Comparison of ENCODE assay signal across 18 cellular contexts in the genomic region with DNA sequence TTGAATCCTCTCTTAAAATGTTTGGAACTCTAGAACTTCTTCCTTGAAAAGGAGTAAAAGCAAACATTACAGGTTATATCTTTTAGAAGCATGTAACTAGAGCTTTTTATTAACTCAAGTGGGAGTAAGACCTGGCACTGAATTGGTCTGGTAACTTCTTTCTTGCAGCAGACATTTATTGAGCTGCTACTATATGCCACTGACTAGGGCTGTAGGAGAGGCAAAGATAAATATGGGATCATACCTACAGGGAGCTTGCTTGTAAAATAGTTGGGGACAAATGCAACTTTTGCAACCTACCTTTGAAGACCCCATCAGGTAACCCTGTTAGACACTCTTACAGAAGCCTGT.
A peak's percentile ranks its signal among the peaks of the same experiment; 100 is the strongest.
DNase-seq lines count a peak whose midpoint lies in the region; ATAC-seq and TF ChIP-seq lines count a peak whose summit lies in the region.
"Had no signal": no experiment of that assay in that cellular context is flagged by ENCODE, and none has a peak within 500 bp of the region (broad histone marks: within the 10 kb centered on the region; RNA-seq: fewer than 3 reads in every experiment).

No MANE protein-coding gene starts in this region.

- no peak for DNase-seq in natural killer cell treated with Interleukin-12 subunit alpha and Interleukin-12 subunit beta and Interleukin-15 and Interleukin-18, amount 100 ng/mL, for 72 hours (ENCODE audit: low spot score)
- DNase-seq in natural killer cell: no peak
- DNase-seq in fibroblast of lung (ENCODE audit: low read depth in 2 of 2): no peak
- DNase-seq in osteocyte (ENCODE audit: extremely low spot score, unreplicated experiment): no peak
- DNase-seq in effector CD8-positive, alpha-beta T cell (lab: John Stamatoyannopoulos, UW): no peak
- DNase-seq: activated CD8-positive, alpha-beta T cell treated with anti-CD3 and anti-CD28 coated beads, Interleukin-2, amount 10 ng/mL, durations not matched to agents 7 days and 5 days; activated effector memory CD4-positive, alpha-beta T cell treated with anti-CD3 and anti-CD28 coated beads, Interleukin-2, amount 50 U/mL, for 16 hours; effector CD4-positive, alpha-beta T cell; foreskin melanocyte; NCI-H1048; NCI-H82; T-helper 9 cell had no signal

- H3K4me3 Mint-ChIP-seq in natural killer cell treated with Interleukin-12 subunit alpha and Interleukin-12 subunit beta and Interleukin-15 and Interleukin-18, amount 100 ng/mL, for 72 hours: peak overlapping the region; percentile 54
- H3K4me3 Mint-ChIP-seq in natural killer cell (no peak overlapping the region), osteocyte (ENCODE audit: unreplicated experiment) (peak overlapping the region; percentile 70)
- no peak overlapping the region for H3K4me3 Mint-ChIP-seq in stimulated activated memory B cell treated with anti-CD40 and anti-IgM and Interleukin-4, amounts not matched to agents 10 μg/mL and 1 μg/mL and 100 μg/mL, for 72 hours
- H3K4me3 Mint-ChIP-seq: activated CD8-positive, alpha-beta T cell treated with anti-CD3 and anti-CD28 coated beads, Interleukin-2, amount 10 ng/mL, durations not matched to agents 7 days and 5 days; GM23338 had no signal

- H3K79me2 ChIP-seq in fibroblast of lung (ENCODE audit: control insufficient read depth, insufficient read depth, low read length): no peaks in the 10 kb centered on the region

- H2AFZ ChIP-seq in fibroblast of lung (ENCODE audit: low read length): no peak overlapping the region
- H2AFZ ChIP-seq: GM23338 had no signal

- peak overlapping the region in 2 of 4 experiments; percentile 20 to 52 for H3K4me3 ChIP-seq in fibroblast of lung (replicated peaks in 1 of 4; ENCODE audit: control extremely low read depth in 1 of 4, insufficient read depth in 1 of 4, low read depth in 3 of 4, low read length in 4 of 4)
- H3K4me3 ChIP-seq: GM23338 had no signal

- no peaks in the 10 kb centered on the region for H3K27me3 ChIP-seq in fibroblast of lung (ENCODE audit: control insufficient read depth, insufficient read depth, low read length)

- intact Hi-C loops in natural killer cell (cut with micrococcal nuclease): no loop called here

- ATAC-seq in natural killer cell treated with Interleukin-12 subunit alpha and Interleukin-12 subunit beta and Interleukin-15 and Interleukin-18, amount 100 ng/mL, for 72 hours: no peak
- ATAC-seq in natural killer cell (no peak), GM18505 (IDR thresholded peaks at IDR 0.05; ENCODE audit: unreplicated experiment) (no peak), GM19455 (IDR thresholded peaks at IDR 0.05; ENCODE audit: unreplicated experiment) (no peak)
- no peak for ATAC-seq in stimulated activated memory B cell treated with anti-CD40 and anti-IgM and Interleukin-4, amounts not matched to agents 10 μg/mL and 1 μg/mL and 100 μg/mL, for 72 hours
- ATAC-seq: activated CD8-positive, alpha-beta T cell treated with anti-CD3 and anti-CD28 coated beads, Interleukin-2, amount 10 ng/mL, durations not matched to agents 7 days and 5 days; GM23338 had no signal

- TF ChIP-seq CTCF in natural killer cell (IDR thresholded peaks at IDR 0.05) (no peak), fibroblast of lung (conservative IDR thresholded peaks at IDR 0.05 in 1 of 2, IDR thresholded peaks at IDR 0.05 in 1 of 2; ENCODE audit: low read depth in 1 of 2, low read length in 2 of 2) (no peak), osteocyte (IDR thresholded peaks at IDR 0.05) (no peak)

- no peak overlapping the region for H3K27ac ChIP-seq in fibroblast of lung (ENCODE audit: insufficient read depth, low read length)

- no peaks in the 10 kb centered on the region for H3K9me3 ChIP-seq in fibroblast of lung (ENCODE audit: control insufficient read depth, insufficient read depth, low read depth, low read length)

- H3K4me2 ChIP-seq in fibroblast of lung (ENCODE audit: extremely low read depth, insufficient read depth, low read length): peak overlapping the region; percentile 3
- H3K4me2 ChIP-seq: GM23338 had no signal

- TF ChIP-seq POLR2A in GM18505 (IDR thresholded peaks at IDR 0.05; ENCODE audit: borderline replicate concordance, extremely low read depth, insufficient read depth, insufficient read length): no peak

- no peaks in the 10 kb centered on the region for H3K36me3 ChIP-seq in fibroblast of lung (ENCODE audit: control insufficient read depth, insufficient read depth, low read length)

- H3K36me3 Mint-ChIP-seq in natural killer cell treated with Interleukin-12 subunit alpha and Interleukin-12 subunit beta and Interleukin-15 and Interleukin-18, amount 100 ng/mL, for 72 hours: no peaks in the 10 kb centered on the region
- H3K36me3 Mint-ChIP-seq in natural killer cell (no peaks in the 10 kb centered on the region), osteocyte (ENCODE audit: unreplicated experiment) (no peaks in the 10 kb centered on the region)
- H3K36me3 Mint-ChIP-seq in stimulated activated memory B cell treated with anti-CD40 and anti-IgM and Interleukin-4, amounts not matched to agents 10 μg/mL and 1 μg/mL and 100 μg/mL, for 72 hours: no peaks in the 10 kb centered on the region
- H3K36me3 Mint-ChIP-seq: brain, IgD-negative memory B cell had no signal

- no peaks in the 10 kb centered on the region for H3K4me1 ChIP-seq in fibroblast of lung (ENCODE audit: control insufficient read depth, extremely low read depth, insufficient read depth, low read length)

- H3K9me3 Mint-ChIP-seq in natural killer cell treated with Interleukin-12 subunit alpha and Interleukin-12 subunit beta and Interleukin-15 and Interleukin-18, amount 100 ng/mL, for 72 hours: no peaks in the 10 kb centered on the region
- no peaks in the 10 kb centered on the region for H3K9me3 Mint-ChIP-seq in natural killer cell
- H3K9me3 Mint-ChIP-seq in osteocyte (ENCODE audit: unreplicated experiment): no peaks in the 10 kb centered on the region
- peaks cover 4% of the 10 kb centered on the region for H3K9me3 Mint-ChIP-seq in stimulated activated memory B cell treated with anti-CD40 and anti-IgM and Interleukin-4, amounts not matched to agents 10 μg/mL and 1 μg/mL and 100 μg/mL, for 72 hours
- H3K9me3 Mint-ChIP-seq: GM23338, IgD-negative memory B cell had no signal

- H3K27me3 Mint-ChIP-seq in natural killer cell treated with Interleukin-12 subunit alpha and Interleukin-12 subunit beta and Interleukin-15 and Interleukin-18, amount 100 ng/mL, for 72 hours: peaks cover 23% of the 10 kb centered on the region in 2 donors
- H3K27me3 Mint-ChIP-seq in natural killer cell (ENCODE audit: low read depth in 2 of 2) (peaks cover 8 to 10% of the 10 kb centered on the region in 2 donors), osteocyte (ENCODE audit: unreplicated experiment) (no peaks in the 10 kb centered on the region)
- peaks cover 25% of the 10 kb centered on the region for H3K27me3 Mint-ChIP-seq in stimulated activated memory B cell treated with anti-CD40 and anti-IgM and Interleukin-4, amounts not matched to agents 10 μg/mL and 1 μg/mL and 100 μg/mL, for 72 hours

- peak overlapping the region in 1 of 2 donors; percentile 5 for H3K27ac Mint-ChIP-seq in natural killer cell treated with Interleukin-12 subunit alpha and Interleukin-12 subunit beta and Interleukin-15 and Interleukin-18, amount 100 ng/mL, for 72 hours
- H3K27ac Mint-ChIP-seq in natural killer cell: peak overlapping the region in 1 of 2 donors; percentile 7
- H3K27ac Mint-ChIP-seq in osteocyte (ENCODE audit: unreplicated experiment): peak overlapping the region; percentile 95
- no peak overlapping the region for H3K27ac Mint-ChIP-seq in stimulated activated memory B cell treated with anti-CD40 and anti-IgM and Interleukin-4, amounts not matched to agents 10 μg/mL and 1 μg/mL and 100 μg/mL, for 72 hours
- H3K27ac Mint-ChIP-seq: activated CD8-positive, alpha-beta T cell treated with anti-CD3 and anti-CD28 coated beads, Interleukin-2, amount 10 ng/mL, durations not matched to agents 7 days and 5 days; GM23338 had no signal

- H4K20me1 ChIP-seq in fibroblast of lung (ENCODE audit: control insufficient read depth, extremely low read depth, insufficient read depth, low read length): no peaks in the 10 kb centered on the region

- H3K9ac ChIP-seq in fibroblast of lung (ENCODE audit: insufficient read depth, low read length): no peak overlapping the region

- peaks cover 0 to 4% of the 10 kb centered on the region in 2 donors for H3K4me1 Mint-ChIP-seq in natural killer cell treated with Interleukin-12 subunit alpha and Interleukin-12 subunit beta and Interleukin-15 and Interleukin-18, amount 100 ng/mL, for 72 hours (ENCODE audit: low read depth in 2 of 2)
- H3K4me1 Mint-ChIP-seq in natural killer cell: no peaks in the 10 kb centered on the region
- H3K4me1 Mint-ChIP-seq in osteocyte (ENCODE audit: unreplicated experiment): peaks cover 13% of the 10 kb centered on the region
- no peaks in the 10 kb centered on the region for H3K4me1 Mint-ChIP-seq in stimulated activated memory B cell treated with anti-CD40 and anti-IgM and Interleukin-4, amounts not matched to agents 10 μg/mL and 1 μg/mL and 100 μg/mL, for 72 hours
- H3K4me1 Mint-ChIP-seq: GM23338 had no signal

Comparison
In these comparisons a context has a peak if more than half of its experiments do, and no peak if none do; other contexts are left out.
1. H3K4me3 Mint-ChIP-seq: peak in natural killer cell treated with Interleukin-12 subunit alpha and Interleukin-12 subunit beta and Interleukin-15 and Interleukin-18, amount 100 ng/mL, for 72 hours (single experiment) and osteocyte (single experiment); none in natural killer cell (single experiment) and stimulated activated memory B cell treated with anti-CD40 and anti-IgM and Interleukin-4, amounts not matched to agents 10 μg/mL and 1 μg/mL and 100 μg/mL, for 72 hours (single experiment).